In the genomic region with DNA sequence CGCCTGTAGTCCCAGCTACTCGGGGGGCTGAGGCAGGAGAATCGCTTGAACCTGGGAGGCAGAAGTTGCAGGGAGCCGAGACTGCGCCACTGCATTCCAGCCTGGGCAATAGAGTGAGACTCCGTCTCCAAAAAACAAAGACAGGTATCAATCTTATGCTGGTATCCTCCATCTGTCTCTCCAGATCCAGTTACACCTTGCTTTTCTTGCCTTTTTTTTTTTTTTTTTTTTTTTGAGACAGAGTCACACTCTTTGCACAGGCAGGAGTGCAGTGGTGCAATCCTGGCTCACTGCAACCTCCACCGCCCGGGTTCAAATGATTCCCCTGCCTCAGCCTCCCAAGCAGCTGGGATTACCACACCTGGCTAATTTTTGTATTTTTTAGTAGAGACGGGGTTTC, we compare ENCODE assay signal across 7 cellular contexts. TPM values are rescaled to one million over a fixed set of nuclear protein-coding genes. Genes with fewer than 3 reads are reported as not detected.
DNase-seq lines count a peak whose midpoint lies in the region; ATAC-seq and TF ChIP-seq lines count a peak whose summit lies in the region.
"Not testable (repeated sequence)": the region's sequence is repeated elsewhere in the genome, so short reads cannot be mapped to it uniquely, and the experiment has no call there.

No MANE protein-coding gene starts in this region.

- peak overlapping the region; percentile 63 for H3K9ac ChIP-seq in SU-DHL-6 (ENCODE audit: low read length)

- H3K4me1 Mint-ChIP-seq in IgD-negative memory B cell (peaks cover 46 to 79% (median 77%) of the 10 kb centered on the region in 3 donors), immature natural killer cell (peaks cover 92 to 98% of the 10 kb centered on the region in 2 donors), progenitor cell of endocrine pancreas (ENCODE audit: low read depth) (peaks cover 54% of the 10 kb centered on the region)
- H3K4me1 Mint-ChIP-seq in activated CD8-positive, alpha-beta T cell treated with anti-CD3 and anti-CD28 coated beads, Interleukin-2, amount 10 ng/mL, durations not matched to agents 7 days and 5 days (ENCODE audit: low read depth): peaks cover 88% of the 10 kb centered on the region
- H3K4me1 Mint-ChIP-seq in activated naive CD8-positive, alpha-beta T cell treated with anti-CD3 and anti-CD28 coated beads, Interleukin-2, amount 10 ng/mL, durations not matched to agents 7 days and 5 days: peaks cover 74% of the 10 kb centered on the region

- H3K4me3 Mint-ChIP-seq in IgD-negative memory B cell: peak overlapping the region; percentile 83 to 94 (median 92)
- H3K4me3 Mint-ChIP-seq in activated CD8-positive, alpha-beta T cell treated with anti-CD3 and anti-CD28 coated beads, Interleukin-2, amount 10 ng/mL, durations not matched to agents 7 days and 5 days: peak overlapping the region; percentile 68
- peak overlapping the region; percentile 84 for H3K4me3 Mint-ChIP-seq in activated naive CD8-positive, alpha-beta T cell treated with anti-CD3 and anti-CD28 coated beads, Interleukin-2, amount 10 ng/mL, durations not matched to agents 7 days and 5 days
- peak overlapping the region; percentile 67 to 77 (median 71) for H3K4me3 Mint-ChIP-seq in immature natural killer cell
- not testable (repeated sequence) for H3K4me3 Mint-ChIP-seq in progenitor cell of endocrine pancreas (ENCODE audit: low read depth)

- not testable (repeated sequence) for H3K27me3 ChIP-seq in DOHH2 (ENCODE audit: control insufficient read depth, low read length); SU-DHL-6 (ENCODE audit: low read length)

- H3K9me2 ChIP-seq in DOHH2 (replicated peaks; ENCODE audit: control insufficient read depth, low read length); SU-DHL-6 (replicated peaks; ENCODE audit: insufficient read depth, low read length): not testable (repeated sequence)

- H3K79me2 ChIP-seq in DOHH2 (ENCODE audit: control insufficient read depth, low read length): peaks cover 88% of the 10 kb centered on the region
- peaks cover 92% of the 10 kb centered on the region for H3K79me2 ChIP-seq in SU-DHL-6 (ENCODE audit: insufficient read depth, low read length)

- not testable (repeated sequence) for H3K36me3 Mint-ChIP-seq in IgD-negative memory B cell; activated naive CD8-positive, alpha-beta T cell treated with anti-CD3 and anti-CD28 coated beads, Interleukin-2, amount 10 ng/mL, durations not matched to agents 7 days and 5 days; immature natural killer cell; progenitor cell of endocrine pancreas (ENCODE audit: insufficient read depth)
- H3K36me3 Mint-ChIP-seq in activated CD8-positive, alpha-beta T cell treated with anti-CD3 and anti-CD28 coated beads, Interleukin-2, amount 10 ng/mL, durations not matched to agents 7 days and 5 days (ENCODE audit: low read depth): peaks cover 18% of the 10 kb centered on the region

- peaks cover 49% of the 10 kb centered on the region for H3F3A ChIP-seq in DOHH2 (ENCODE audit: control insufficient read depth, insufficient read depth)
- H3F3A ChIP-seq in SU-DHL-6 (ENCODE audit: insufficient read depth): peaks cover 78% of the 10 kb centered on the region

- H3K4me2 ChIP-seq in DOHH2 (ENCODE audit: low read length): peak overlapping the region; percentile 100
- peak overlapping the region; percentile 100 for H3K4me2 ChIP-seq in SU-DHL-6 (ENCODE audit: low read depth, low read length, poor library complexity, severe bottlenecking)

- H3K4me3 ChIP-seq in DOHH2 (ENCODE audit: low read length) (peak overlapping the region; percentile 82), SU-DHL-6 (ENCODE audit: insufficient read depth, low read length, poor library complexity, severe bottlenecking) (peak overlapping the region; percentile 40)

- H3K27me3 Mint-ChIP-seq in IgD-negative memory B cell; activated CD8-positive, alpha-beta T cell treated with anti-CD3 and anti-CD28 coated beads, Interleukin-2, amount 10 ng/mL, durations not matched to agents 7 days and 5 days (ENCODE audit: low read depth); activated naive CD8-positive, alpha-beta T cell treated with anti-CD3 and anti-CD28 coated beads, Interleukin-2, amount 10 ng/mL, durations not matched to agents 7 days and 5 days; immature natural killer cell (ENCODE audit: low read depth in 3 of 3); progenitor cell of endocrine pancreas: not testable (repeated sequence)

- peak overlapping the region; percentile 100 for H3K27ac ChIP-seq in DOHH2 (ENCODE audit: low read depth, low read length)
- peak overlapping the region; percentile 99 for H3K27ac ChIP-seq in SU-DHL-6 (ENCODE audit: low read depth, low read length)

- ATAC-seq in activated CD8-positive, alpha-beta T cell treated with anti-CD3 and anti-CD28 coated beads, Interleukin-2, amount 10 ng/mL, durations not matched to agents 7 days and 5 days: peak; percentile 9
- ATAC-seq in activated naive CD8-positive, alpha-beta T cell treated with anti-CD3 and anti-CD28 coated beads, Interleukin-2, amount 10 ng/mL, durations not matched to agents 7 days and 5 days (ENCODE audit: low read depth): peak; percentile 26

- H2AFZ ChIP-seq in SU-DHL-6 (ENCODE audit: low read depth, low read length, severe bottlenecking): not testable (repeated sequence)

- H3K27ac Mint-ChIP-seq in IgD-negative memory B cell: peak overlapping the region; percentile 73 to 98 (median 97)
- H3K27ac Mint-ChIP-seq in activated CD8-positive, alpha-beta T cell treated with anti-CD3 and anti-CD28 coated beads, Interleukin-2, amount 10 ng/mL, durations not matched to agents 7 days and 5 days: peak overlapping the region; percentile 83
- H3K27ac Mint-ChIP-seq in activated naive CD8-positive, alpha-beta T cell treated with anti-CD3 and anti-CD28 coated beads, Interleukin-2, amount 10 ng/mL, durations not matched to agents 7 days and 5 days: peak overlapping the region; percentile 92
- peak overlapping the region in 2 of 6 donors; percentile 66 to 84 for H3K27ac Mint-ChIP-seq in immature natural killer cell
- H3K27ac Mint-ChIP-seq in progenitor cell of endocrine pancreas: peak overlapping the region; percentile 95

- CTCF ChIA-PET in activated CD8-positive, alpha-beta T cell treated with anti-CD3 and anti-CD28 coated beads, Interleukin-2, amount 10 ng/mL, durations not matched to agents 7 days and 5 days (lab: Charles Lee): interaction anchor here (0.8 to 7.0 kb wide), 10 partner anchors 10 to 75 kb away, joined by 3 to 31 read pairs (median 6); partner anchors contain the start of genes GRB2 and MIF4GD

- H3K36me3 ChIP-seq in DOHH2 (ENCODE audit: control insufficient read depth, low read length): peaks cover 32% of the 10 kb centered on the region
- not testable (repeated sequence) for H3K36me3 ChIP-seq in SU-DHL-6 (ENCODE audit: low read length)

- TF ChIP-seq CTCF in DOHH2 (IDR thresholded peaks at IDR 0.05; ENCODE audit: low read depth, low read length, poor library complexity, severe bottlenecking); SU-DHL-6 (IDR thresholded peaks at IDR 0.05; ENCODE audit: insufficient read depth, low read length, poor library complexity, severe bottlenecking); progenitor cell of endocrine pancreas (IDR thresholded peaks at IDR 0.05; ENCODE audit: unreplicated experiment): not testable (repeated sequence)

- H3K9me3 ChIP-seq in DOHH2 (ENCODE audit: control insufficient read depth, insufficient read depth, low read length); SU-DHL-6 (ENCODE audit: insufficient read depth, low read length): not testable (repeated sequence)

- peaks cover 94% of the 10 kb centered on the region for H3K4me1 ChIP-seq in DOHH2 (ENCODE audit: control insufficient read depth, low read length)

- H4K20me1 ChIP-seq in DOHH2 (ENCODE audit: control insufficient read depth, insufficient read depth, low read depth, low read length); SU-DHL-6 (ENCODE audit: low read depth, low read length): not testable (repeated sequence)

- POLR2A ChIA-PET in activated CD8-positive, alpha-beta T cell treated with anti-CD3 and anti-CD28 coated beads, Interleukin-2, amount 10 ng/mL, durations not matched to agents 7 days and 5 days (lab: Charles Lee): interaction anchor here (0.6 to 1.6 kb wide), 6 partner anchors 12 to 76 kb away, joined by 3 to 6 read pairs (median 4); partner anchors contain the start of gene MIF4GD
- POLR2A ChIA-PET in activated naive CD8-positive, alpha-beta T cell treated with anti-CD3 and anti-CD28 coated beads, Interleukin-2, amount 10 ng/mL, durations not matched to agents 7 days and 5 days (lab: Charles Lee): interaction anchor here (0.6 to 3.5 kb wide), 15 partner anchors 9 to 534 kb away, joined by 3 to 14 read pairs (median 4); partner anchors contain the start of genes GRB2, MIF4GD and SLC25A19

- not testable (repeated sequence) for H3K9me3 Mint-ChIP-seq in IgD-negative memory B cell; activated CD8-positive, alpha-beta T cell treated with anti-CD3 and anti-CD28 coated beads, Interleukin-2, amount 10 ng/mL, durations not matched to agents 7 days and 5 days (ENCODE audit: insufficient read depth); activated naive CD8-positive, alpha-beta T cell treated with anti-CD3 and anti-CD28 coated beads, Interleukin-2, amount 10 ng/mL, durations not matched to agents 7 days and 5 days; immature natural killer cell; progenitor cell of endocrine pancreas (ENCODE audit: low read depth)

- not testable (repeated sequence) for DNase-seq in activated CD8-positive, alpha-beta T cell treated with anti-CD3 and anti-CD28 coated beads, Interleukin-2, amount 10 ng/mL, durations not matched to agents 7 days and 5 days; activated naive CD8-positive, alpha-beta T cell treated with anti-CD3 and anti-CD28 coated beads, Interleukin-2, amount 10 ng/mL, durations not matched to agents 7 days and 5 days; immature natural killer cell; progenitor cell of endocrine pancreas (ENCODE audit: low spot score, unreplicated experiment)

RNA-seq across cellular contexts. Expression of gene SLC25A19, which starts 57.1 kb away (rescaled TPM):
- polyA plus RNA-seq in IgD-negative memory B cell (22.0 TPM), immature natural killer cell (10 to 100 TPM; 11.2 to 27.2 (median 21.0) TPM)
- 10 to 100 TPM; 41.1 to 43.6 TPM for total RNA-seq in activated CD8-positive, alpha-beta T cell treated with anti-CD3 and anti-CD28 coated beads, Interleukin-2, amount 10 ng/mL, durations not matched to agents 7 days and 5 days
- 10 to 100 TPM; 26.7 to 27.9 TPM for total RNA-seq in activated naive CD8-positive, alpha-beta T cell treated with anti-CD3 and anti-CD28 coated beads, Interleukin-2, amount 10 ng/mL, durations not matched to agents 7 days and 5 days
- total RNA-seq in progenitor cell of endocrine pancreas: 14.1 and 18.4 TPM in 2 replicates

RNA-seq across cellular contexts. Expression of gene GRB2, which starts 59.1 kb away (rescaled TPM):
- 333 TPM for polyA plus RNA-seq in IgD-negative memory B cell
- 100 to 1,000 TPM; 166 to 178 TPM for total RNA-seq in activated CD8-positive, alpha-beta T cell treated with anti-CD3 and anti-CD28 coated beads, Interleukin-2, amount 10 ng/mL, durations not matched to agents 7 days and 5 days
- total RNA-seq in activated naive CD8-positive, alpha-beta T cell treated with anti-CD3 and anti-CD28 coated beads, Interleukin-2, amount 10 ng/mL, durations not matched to agents 7 days and 5 days: 100 to 1,000 TPM; 149 to 155 TPM
- polyA plus RNA-seq in immature natural killer cell: 100 to 1,000 TPM; 104 to 161 (median 135) TPM
- total RNA-seq in progenitor cell of endocrine pancreas: 84.8 and 87.5 TPM in 2 replicates
